In the genomic region with DNA sequence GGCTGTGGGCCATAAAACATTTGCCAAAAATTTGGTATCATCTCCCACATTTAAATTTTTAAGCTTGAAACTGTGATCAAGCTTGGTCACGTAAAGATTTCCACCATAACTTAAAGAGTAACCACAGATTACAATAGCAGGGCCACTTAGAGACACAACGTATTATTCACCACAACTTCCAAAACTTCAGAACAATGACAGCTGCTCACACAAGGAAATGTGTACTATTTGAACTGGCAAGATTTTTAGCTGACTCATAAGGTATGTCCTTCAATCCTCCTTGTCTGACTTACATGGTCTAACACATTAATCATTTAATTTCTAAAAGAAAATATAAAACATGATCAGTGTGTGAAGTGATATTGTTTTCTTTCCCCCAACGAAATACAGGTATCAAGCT, we compare ENCODE assay signal across 13 cellular contexts.
DNase-seq lines count a peak whose midpoint lies in the region; ATAC-seq, FAIRE-seq and TF ChIP-seq lines count a peak whose summit lies in the region.
"Had no signal": no experiment of that assay in that cellular context is flagged by ENCODE, and none has a peak within 500 bp of the region (broad histone marks: within the 10 kb centered on the region; RNA-seq: fewer than 3 reads in every experiment).

No MANE protein-coding gene starts in this region.

- intact Hi-C loops in pancreas (cut with DNase I): no loop called here

- H3K27ac ChIP-seq in GM23248 (no peak overlapping the region), RWPE1 (peak overlapping the region; percentile 92), pancreas (peak overlapping the region; percentile 18 to 66 (median 26))

- H3K9me3 Mint-ChIP-seq in natural killer cell treated with Interleukin-12 subunit alpha and Interleukin-12 subunit beta and Interleukin-15 and Interleukin-18, amount 100 ng/mL, for 72 hours: no peaks in the 10 kb centered on the region

- H3K9ac ChIP-seq in GM23248: no peak overlapping the region

- H3K36me3 ChIP-seq in GM23248 (ENCODE audit: low read depth) (no peaks in the 10 kb centered on the region), pancreas (no peaks in the 10 kb centered on the region)

- H3K4me1 Mint-ChIP-seq in natural killer cell treated with Interleukin-12 subunit alpha and Interleukin-12 subunit beta and Interleukin-15 and Interleukin-18, amount 100 ng/mL, for 72 hours (ENCODE audit: low read depth in 2 of 2): no peaks in the 10 kb centered on the region

- CTCF ChIA-PET in RWPE1 (lab: Yijun Ruan, JAX): interaction anchor here (0.6 to 1.2 kb wide), 4 partner anchors 17 to 1572 kb away, joined by 3 to 4 read pairs (median 4); no protein-coding TSS in a partner anchor

- no peak overlapping the region for H3K4me2 ChIP-seq in GM23248 (ENCODE audit: unreplicated experiment)
- H3K4me2 ChIP-seq: smooth muscle cell had no signal

- no peak overlapping the region for H3K4me3 ChIP-seq in GM23248
- no peak overlapping the region for H3K4me3 ChIP-seq in pancreas
- H3K4me3 ChIP-seq: smooth muscle cell had no signal

- DNase-seq in GM23248 (peak; percentile 56), RWPE1 (ENCODE audit: low spot score) (peak; percentile 59), fibroblast of gingiva (ENCODE audit: low read depth) (peak; percentile 25), pancreas (peak in 2 of 6 donors; percentile 28), GM12892 (ENCODE audit: insufficient read length) (no peak)
- no peak for DNase-seq in natural killer cell treated with Interleukin-12 subunit alpha and Interleukin-12 subunit beta and Interleukin-15 and Interleukin-18, amount 100 ng/mL, for 72 hours (ENCODE audit: low spot score)
- DNase-seq in activated naive CD4-positive, alpha-beta T cell treated with anti-CD3 and anti-CD28 coated beads, Interleukin-2, amount 50 U/mL, for 16 hours: no peak
- DNase-seq: COR-L47; NCI-H82; stimulated activated CD8-positive, alpha-beta memory T cell treated with anti-CD3 and anti-CD28 coated beads, Interleukin-4, amount 100 ng/mL, for 48 hours; T-helper 2 cell had no signal

- H3K9me2 ChIP-seq in GM23248 (ENCODE audit: insufficient read depth): no peaks in the 10 kb centered on the region

- TF ChIP-seq CTCF in RWPE1 (conservative IDR thresholded peaks at IDR 0.05; ENCODE audit: low read depth) (no peak), pancreas (IDR thresholded peaks at IDR 0.05) (no peak)

- H3K36me3 Mint-ChIP-seq in natural killer cell treated with Interleukin-12 subunit alpha and Interleukin-12 subunit beta and Interleukin-15 and Interleukin-18, amount 100 ng/mL, for 72 hours: no peaks in the 10 kb centered on the region

- peak; percentile 90 to 94 (median 94) for ATAC-seq in pancreas
- no peak for ATAC-seq in natural killer cell treated with Interleukin-12 subunit alpha and Interleukin-12 subunit beta and Interleukin-15 and Interleukin-18, amount 100 ng/mL, for 72 hours
- no peak for ATAC-seq in HG03439 (IDR thresholded peaks at IDR 0.05; ENCODE audit: unreplicated experiment)

- no peak overlapping the region for H3K27ac Mint-ChIP-seq in natural killer cell treated with Interleukin-12 subunit alpha and Interleukin-12 subunit beta and Interleukin-15 and Interleukin-18, amount 100 ng/mL, for 72 hours

- FAIRE-seq in pancreas (lab: Jason Lieb, UNC) (no peak), GM12892 (lab: Jason Lieb, UNC) (no peak)

- H3K27me3 ChIP-seq in GM23248 (replicated peaks; ENCODE audit: insufficient read depth) (no peaks in the 10 kb centered on the region), pancreas (no peaks in the 10 kb centered on the region)

- H4K20me1 ChIP-seq in GM23248 (ENCODE audit: insufficient read depth): no peaks in the 10 kb centered on the region

- peaks cover 47% of the 10 kb centered on the region for H3F3A ChIP-seq in GM23248 (ENCODE audit: insufficient read depth)

- in situ Hi-C loops in GM23248 (cut with MboI): no loop called here

- H3K9me3 ChIP-seq in GM23248 (ENCODE audit: low read depth) (no peaks in the 10 kb centered on the region), pancreas (no peaks in the 10 kb centered on the region)

- peaks cover 58% of the 10 kb centered on the region for H3K4me1 ChIP-seq in GM23248 (ENCODE audit: insufficient read depth)
- peaks cover 6 to 21% (median 19%) of the 10 kb centered on the region in 3 donors for H3K4me1 ChIP-seq in pancreas

- H3K4me3 Mint-ChIP-seq in natural killer cell treated with Interleukin-12 subunit alpha and Interleukin-12 subunit beta and Interleukin-15 and Interleukin-18, amount 100 ng/mL, for 72 hours: no peak overlapping the region

- TF ChIP-seq POLR2A in GM12892 (IDR thresholded peaks at IDR 0.05; ENCODE audit: low read depth, low read length): no peak

- H2AFZ ChIP-seq in GM23248: no peak overlapping the region

- WGBS in GM23248 (ENCODE audit: low coverage in 1 of 2, low lambda C conversion rate in 2 of 2, missing lambda C conversion rate in 2 of 2), 2 experiments: 55 to 68% methylated on average over 3 of the region's 3 CpGs
- whole genome bisulfite sequencing in pancreas, 2 donors: 12% methylated on average over 3 of the region's 3 CpGs

- H3K27me3 Mint-ChIP-seq in natural killer cell treated with Interleukin-12 subunit alpha and Interleukin-12 subunit beta and Interleukin-15 and Interleukin-18, amount 100 ng/mL, for 72 hours: peaks cover 0 to 17% of the 10 kb centered on the region in 2 donors

- POLR2A ChIA-PET in RWPE1 (lab: Yijun Ruan, JAX; ENCODE audit: low non-redundant PET): no interaction called here

- H3K79me2 ChIP-seq in GM23248 (ENCODE audit: insufficient read depth): 0 out of 2 replicates have a peak, but pooled peaks cover 14% of the 10 kb centered on the region

Comparison
In these comparisons a context has a peak if more than half of its experiments do, and no peak if none do; other contexts are left out.
1. DNase-seq: peak in GM23248 (single experiment), RWPE1 (single experiment) and fibroblast of gingiva (single experiment); none in natural killer cell treated with Interleukin-12 subunit alpha and Interleukin-12 subunit beta and Interleukin-15 and Interleukin-18, amount 100 ng/mL, for 72 hours (single experiment), activated naive CD4-positive, alpha-beta T cell treated with anti-CD3 and anti-CD28 coated beads, Interleukin-2, amount 50 U/mL, for 16 hours (single experiment) and GM12892 (single experiment).
2. ATAC-seq: peak in pancreas (4 of 4); none in natural killer cell treated with Interleukin-12 subunit alpha and Interleukin-12 subunit beta and Interleukin-15 and Interleukin-18, amount 100 ng/mL, for 72 hours (0 of 2) and HG03439 (single experiment).